In the genomic region with DNA sequence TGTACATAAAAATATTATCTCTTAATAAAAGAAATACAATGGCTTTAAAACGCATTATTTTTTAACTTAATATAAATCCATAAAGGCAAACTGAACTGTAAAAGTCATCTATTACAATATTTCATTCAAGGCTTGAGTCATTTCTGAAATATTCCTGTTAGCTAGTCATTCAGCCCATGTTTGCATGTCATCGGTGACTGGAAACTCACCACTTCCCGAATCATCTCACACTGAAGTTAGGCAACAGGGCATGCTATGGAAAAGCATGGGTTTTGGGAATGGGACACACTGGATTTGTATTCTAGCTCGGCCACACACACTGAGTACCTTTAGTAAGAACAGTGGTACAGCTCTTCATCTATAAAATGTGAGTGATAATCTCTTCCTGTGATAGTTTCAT, we compare ENCODE assay signal across 21 cellular contexts.
DNase-seq lines count a peak whose midpoint lies in the region; ATAC-seq, FAIRE-seq and TF ChIP-seq lines count a peak whose summit lies in the region.
"Had no signal": no experiment of that assay in that cellular context is flagged by ENCODE, and none has a peak within 500 bp of the region (broad histone marks: within the 10 kb centered on the region; RNA-seq: fewer than 3 reads in every experiment).

No MANE protein-coding gene starts in this region.

- no peaks in the 10 kb centered on the region for H3K27me3 ChIP-seq in bronchial epithelial cell (ENCODE audit: control insufficient read depth, insufficient read depth, low read length)
- H3K27me3 ChIP-seq: adrenal gland, SJSA1 had no signal

- DNase-seq in AG10803 (ENCODE audit: low read depth) (peak; percentile 0), RCC 7860 (ENCODE audit: low spot score) (peak; percentile 63), bronchial epithelial cell (ENCODE audit: low read depth) (peak; percentile 81), foreskin melanocyte (peak; percentile 27), NCI-H510A treated with DMSO at 0.1 percent for 48 hours (lab: John Stamatoyannopoulos, UW) (no peak), mesenteric fat pad (ENCODE audit: low spot score) (no peak), head of caudate nucleus (no peak)
- DNase-seq: activated CD4-positive, alpha-beta T cell treated with anti-CD3 and anti-CD28 coated beads, Interleukin-2, amount 50 U/mL, for 4 hours; activated effector memory CD4-positive, alpha-beta T cell treated with anti-CD3 and anti-CD28 coated beads, Interleukin-2, amount 50 U/mL, for 16 hours; adrenal gland; C1 segment of cervical spinal cord; effector memory CD8-positive, alpha-beta T cell; naive thymus-derived CD4-positive, alpha-beta T cell; NCI-H187 treated with DMSO at 0.1 percent for 48 hours; NCI-H2227 treated with DMSO at 0.1 percent for 48 hours; NCI-H82; retina; T-helper 17 cell had no signal

- intact Hi-C loops in head of caudate nucleus (cut with DNase I), result no loop called here

- no peak for TF ChIP-seq CTCF in AG10803 (conservative IDR thresholded peaks at IDR 0.05; ENCODE audit: low read length)
- no peak for TF ChIP-seq CTCF in bronchial epithelial cell (IDR thresholded peaks at IDR 0.05; ENCODE audit: insufficient read depth, low read length, severe bottlenecking)

- no peaks in the 10 kb centered on the region for H3K36me3 ChIP-seq in bronchial epithelial cell (ENCODE audit: control insufficient read depth, insufficient read depth, low read length)
- H3K36me3 ChIP-seq: adrenal gland, SJSA1 had no signal

- no peak for ATAC-seq in HG03354 (IDR thresholded peaks at IDR 0.05; ENCODE audit: poor library complexity, severe bottlenecking, unreplicated experiment)
- ATAC-seq: A549; effector memory CD8-positive, alpha-beta T cell; naive thymus-derived CD4-positive, alpha-beta T cell; T-helper 17 cell had no signal

- no peak overlapping the region for H3K4me3 ChIP-seq in AG10803 (ENCODE audit: low read length)
- H3K4me3 ChIP-seq in bronchial epithelial cell (ENCODE audit: low read depth, low read length), result no peak overlapping the region
- H3K4me3 ChIP-seq: A549, adrenal gland, SJSA1 had no signal

- peak; percentile 78 for FAIRE-seq in RCC 7860 (lab: Jason Lieb, UNC)
- no peak for FAIRE-seq in bronchial epithelial cell (lab: Jason Lieb, UNC)
- FAIRE-seq: A549 had no signal

Comparison
In these comparisons a context has a peak if more than half of its experiments do, and no peak if none do; other contexts are left out.
1. DNase-seq: peak in AG10803 (single experiment), RCC 7860 (single experiment), bronchial epithelial cell (single experiment) and foreskin melanocyte (single experiment); none in NCI-H510A treated with DMSO at 0.1 percent for 48 hours (single experiment), mesenteric fat pad (single experiment) and head of caudate nucleus (0 of 42).